Comparison of ENCODE assay signal across 16 cellular contexts in the genomic region with DNA sequence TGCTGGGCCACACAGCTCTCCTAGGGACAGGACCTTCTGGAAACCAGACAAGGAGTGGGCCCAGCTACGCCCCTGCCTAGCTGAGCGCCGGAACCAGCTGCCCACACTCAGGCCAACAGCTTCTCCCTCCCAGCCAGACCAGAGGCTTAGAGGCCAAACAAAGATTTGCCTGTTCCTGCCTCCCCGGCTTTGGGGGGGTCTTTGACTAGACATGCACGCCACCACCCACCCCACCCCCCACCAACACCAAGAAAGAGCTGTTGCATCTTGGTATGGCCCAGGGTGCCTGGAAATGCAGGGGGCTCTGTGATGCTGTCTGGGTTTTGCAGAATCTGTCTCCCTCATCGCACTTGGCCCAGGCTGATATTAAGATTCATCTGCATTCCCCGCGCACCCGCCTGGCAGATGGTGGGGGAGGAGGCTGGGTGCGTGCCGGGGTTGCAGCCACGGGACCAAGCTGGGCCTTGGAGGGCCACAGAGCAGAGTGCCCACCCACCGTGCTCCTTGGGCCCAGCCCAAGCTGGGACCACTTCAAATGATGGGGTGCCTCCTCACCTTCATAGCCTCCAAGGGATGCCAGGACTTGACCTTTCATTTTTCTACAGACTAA. TPM values are rescaled to one million over a fixed set of nuclear protein-coding genes. Genes with fewer than 3 reads are reported as not detected.
DNase-seq lines count a peak whose midpoint lies in the region; ATAC-seq and TF ChIP-seq lines count a peak whose summit lies in the region.
"Had no signal": no experiment of that assay in that cellular context is flagged by ENCODE, and none has a peak within 500 bp of the region (broad histone marks: within the 10 kb centered on the region; RNA-seq: fewer than 3 reads in every experiment).

No MANE protein-coding gene starts in this region.

- H3K79me2 ChIP-seq in neural progenitor cell (ENCODE audit: low read depth), result peaks cover 8% of the 10 kb centered on the region

- H3K36me3 ChIP-seq in endodermal cell (ENCODE audit: control insufficient read depth, insufficient read depth, low read length) (no peaks in the 10 kb centered on the region), neural progenitor cell (no peaks in the 10 kb centered on the region), body of pancreas (replicated peaks in 1 of 2; ENCODE audit: insufficient read depth in 1 of 2, low read depth in 2 of 2) (no peaks in the 10 kb centered on the region)
- H3K36me3 ChIP-seq: SJSA1 had no signal

- peaks cover 54% of the 10 kb centered on the region for H3F3A ChIP-seq in neural progenitor cell (ENCODE audit: low read depth)

- H3K9me3 Mint-ChIP-seq in endodermal cell, result no peaks in the 10 kb centered on the region
- H3K9me3 Mint-ChIP-seq in neural progenitor cell, result no peaks in the 10 kb centered on the region
- no peaks in the 10 kb centered on the region for H3K9me3 Mint-ChIP-seq in type B pancreatic cell
- H3K9me3 Mint-ChIP-seq: activated T-helper 17 cell treated with anti-CD3 and anti-CD28 coated beads, Interleukin-2, amount 50 U/mL, for 72 hours had no signal

- TF ChIP-seq POLR2A in body of pancreas (IDR thresholded peaks at IDR 0.05), result no peak

- no peak for TF ChIP-seq CTCF in endodermal cell (conservative IDR thresholded peaks at IDR 0.05)
- no peak for TF ChIP-seq CTCF in neural progenitor cell (IDR thresholded peaks at IDR 0.05)
- TF ChIP-seq CTCF in type B pancreatic cell (conservative IDR thresholded peaks at IDR 0.05), result no peak
- TF ChIP-seq CTCF in body of pancreas (IDR thresholded peaks at IDR 0.05), result no peak

- H3K4me1 ChIP-seq in endodermal cell (ENCODE audit: control insufficient read depth, insufficient read depth, low read length) (no peaks in the 10 kb centered on the region), neural progenitor cell (peaks cover 18% of the 10 kb centered on the region), body of pancreas (peaks cover 27% of the 10 kb centered on the region)

- H3K4me3 ChIP-seq in endodermal cell (ENCODE audit: low read length), result no peak overlapping the region
- no peak overlapping the region for H3K4me3 ChIP-seq in neural progenitor cell
- no peak overlapping the region for H3K4me3 ChIP-seq in body of pancreas

- no peaks in the 10 kb centered on the region for H3K4me1 Mint-ChIP-seq in endodermal cell
- peaks cover 15% of the 10 kb centered on the region for H3K4me1 Mint-ChIP-seq in neural progenitor cell
- no peaks in the 10 kb centered on the region for H3K4me1 Mint-ChIP-seq in type B pancreatic cell (ENCODE audit: unreplicated experiment)
- H3K4me1 Mint-ChIP-seq: activated T-helper 17 cell treated with anti-CD3 and anti-CD28 coated beads, Interleukin-2, amount 50 U/mL, for 72 hours had no signal

- H3K27ac Mint-ChIP-seq in endodermal cell (no peak overlapping the region), neural progenitor cell (no peak overlapping the region), type B pancreatic cell (no peak overlapping the region)
- H3K27ac Mint-ChIP-seq: activated CD8-positive, alpha-beta T cell treated with anti-CD3 and anti-CD28 coated beads, Interleukin-2, amount 10 ng/mL, durations not matched to agents 7 days and 5 days; activated T-helper 17 cell treated with anti-CD3 and anti-CD28 coated beads, Interleukin-2, amount 50 U/mL, for 72 hours had no signal

- H2AFZ ChIP-seq in neural progenitor cell (replicated peaks), result no peak overlapping the region

- 86 to 95% methylated on average over 8 to 13 of the region's 13 CpGs for WGBS in endodermal cell (ENCODE audit: insufficient coverage in 1 of 2, insufficient read length in 1 of 2), 2 experiments
- WGBS in body of pancreas, 2 donors, result 54% methylated on average over 13 of the region's 13 CpGs; no CpG with 5 or more reads in 1 of the 2 donors

- H3K27ac ChIP-seq in endodermal cell (ENCODE audit: low read depth, low read length) (no peak overlapping the region), neural progenitor cell (no peak overlapping the region), body of pancreas (no peak overlapping the region)
- H3K27ac ChIP-seq: SJSA1 had no signal

- peaks cover 9% of the 10 kb centered on the region for H4K20me1 ChIP-seq in neural progenitor cell (ENCODE audit: low read depth)

- H3K27me3 Mint-ChIP-seq in endodermal cell (ENCODE audit: insufficient read depth), result peaks cover 72% of the 10 kb centered on the region
- H3K27me3 Mint-ChIP-seq in neural progenitor cell (ENCODE audit: insufficient read depth, low read depth), result peaks cover 41% of the 10 kb centered on the region
- H3K27me3 Mint-ChIP-seq in type B pancreatic cell, result peaks cover 69% of the 10 kb centered on the region

- no peaks in the 10 kb centered on the region for H3K9me3 ChIP-seq in endodermal cell (ENCODE audit: control insufficient read depth, low read length)
- H3K9me3 ChIP-seq in neural progenitor cell (ENCODE audit: low read depth), result no peaks in the 10 kb centered on the region
- no peaks in the 10 kb centered on the region for H3K9me3 ChIP-seq in body of pancreas

- ATAC-seq in Right ventricle myocardium inferior (no peak), left cardiac atrium (no peak), esophagus mucosa (no peak), body of pancreas (no peak)
- ATAC-seq: activated CD8-positive, alpha-beta T cell treated with anti-CD3 and anti-CD28 coated beads, Interleukin-2, amount 10 ng/mL, durations not matched to agents 7 days and 5 days; activated T-helper 17 cell treated with anti-CD3 and anti-CD28 coated beads, Interleukin-2, amount 50 U/mL, for 72 hours had no signal

- H3K27me3 ChIP-seq in endodermal cell (ENCODE audit: control insufficient read depth, insufficient read depth, low read length, poor library complexity, severe bottlenecking), result peaks cover 69% of the 10 kb centered on the region
- H3K27me3 ChIP-seq in neural progenitor cell, result peaks cover 41% of the 10 kb centered on the region
- H3K27me3 ChIP-seq in body of pancreas, result peaks cover 0 to 32% of the 10 kb centered on the region in 2 donors

- H3K9ac ChIP-seq in endodermal cell (ENCODE audit: extremely low read depth, low read length, poor library complexity, severe bottlenecking) (no peak overlapping the region), neural progenitor cell (no peak overlapping the region)

- intact Hi-C loops in Right ventricle myocardium inferior (cut with DNase I) (no loop called here), left cardiac atrium (cut with DNase I) (loop anchor here in 1 of 2 donors (5.0 kb wide), 2 partner anchors 213 to 273 kb away; partner anchors contain the start of genes KAT7 and TAC4), body of pancreas (cut with DNase I) (loop anchor here (5.0 to 10.0 kb wide), 2 partner anchors 128 to 430 kb away; no protein-coding TSS in a partner anchor)

- peak; percentile 45 for DNase-seq in Right ventricle myocardium inferior (ENCODE audit: missing footprints)
- DNase-seq in left cardiac atrium, result no peak
- DNase-seq in endodermal cell, result peak; percentile 65
- no peak for DNase-seq in neural progenitor cell (ENCODE audit: low spot score)
- DNase-seq in type B pancreatic cell (ENCODE audit: extremely low spot score, unreplicated experiment), result no peak
- no peak for DNase-seq in body of pancreas
- DNase-seq in effector CD8-positive, alpha-beta T cell (lab: John Stamatoyannopoulos, UW), result no peak
- DNase-seq: activated CD8-positive, alpha-beta T cell treated with anti-CD3 and anti-CD28 coated beads, Interleukin-2, amount 10 ng/mL, durations not matched to agents 7 days and 5 days; amniotic stem cell; NCI-H1105; NCI-H226; stimulated activated CD4-positive, alpha-beta T cell treated with anti-CD3 and anti-CD28 coated beads, Interleukin-1b, Interleukin-23, amount 100 ng/mL, for 48 hours; stimulated activated CD8-positive, alpha-beta memory T cell treated with anti-CD3 and anti-CD28 coated beads, Interleukin-4, amount 100 ng/mL, for 48 hours had no signal

- H3K4me2 ChIP-seq in neural progenitor cell, result no peak overlapping the region

- H3K36me3 Mint-ChIP-seq in endodermal cell (ENCODE audit: low read depth) (no peaks in the 10 kb centered on the region), neural progenitor cell (no peaks in the 10 kb centered on the region), type B pancreatic cell (no peaks in the 10 kb centered on the region)

- H3K4me3 Mint-ChIP-seq in endodermal cell (peak overlapping the region; percentile 84), neural progenitor cell (peak overlapping the region; percentile 81), type B pancreatic cell (peak overlapping the region; percentile 70)

RNA-seq across cellular contexts. Expression of gene NXPH3, which starts 1.3 kb away (rescaled TPM):
- total RNA-seq in Right ventricle myocardium inferior, result 4.5 TPM
- total RNA-seq in left cardiac atrium, result 1 to 10 TPM; 3.6 to 6.5 TPM
- total RNA-seq in endodermal cell, result 1 to 10 TPM; 3.0 to 5.9 TPM
- polyA plus RNA-seq in endodermal cell (2013, experiment 1 of 2), result 1.4 TPM
- polyA plus RNA-seq in endodermal cell (2013, experiment 2 of 2), result 1.7 TPM
- 3.6 and 10.7 TPM in 2 replicates for total RNA-seq in neural progenitor cell (ENCODE audit: low replicate concordance)
- total RNA-seq in type B pancreatic cell (ENCODE audit: low replicate concordance), result 0.45 and 0.46 TPM in 2 replicates
- 0.16 TPM for total RNA-seq in esophagus mucosa
- under 1 TPM; 0.78 to 0.99 TPM for total RNA-seq in body of pancreas
- total RNA-seq: activated CD8-positive, alpha-beta T cell treated with anti-CD3 and anti-CD28 coated beads, Interleukin-2, amount 10 ng/mL, durations not matched to agents 7 days and 5 days; activated T-helper 17 cell treated with anti-CD3 and anti-CD28 coated beads, Interleukin-2, amount 50 U/mL, for 72 hours had no signal

Comparison
In these comparisons a context has a peak if more than half of its experiments do, and no peak if none do; other contexts are left out.
1. DNase-seq: peak in Right ventricle myocardium inferior (single experiment) and endodermal cell (single experiment); none in left cardiac atrium (single experiment), neural progenitor cell (single experiment), type B pancreatic cell (single experiment), body of pancreas (0 of 4) and effector CD8-positive, alpha-beta T cell (single experiment).
2. Peak in every context shown above with its lines, with median percentiles within 50 percentile points of each other: H3K4me3 Mint-ChIP-seq.